In the genomic region with DNA sequence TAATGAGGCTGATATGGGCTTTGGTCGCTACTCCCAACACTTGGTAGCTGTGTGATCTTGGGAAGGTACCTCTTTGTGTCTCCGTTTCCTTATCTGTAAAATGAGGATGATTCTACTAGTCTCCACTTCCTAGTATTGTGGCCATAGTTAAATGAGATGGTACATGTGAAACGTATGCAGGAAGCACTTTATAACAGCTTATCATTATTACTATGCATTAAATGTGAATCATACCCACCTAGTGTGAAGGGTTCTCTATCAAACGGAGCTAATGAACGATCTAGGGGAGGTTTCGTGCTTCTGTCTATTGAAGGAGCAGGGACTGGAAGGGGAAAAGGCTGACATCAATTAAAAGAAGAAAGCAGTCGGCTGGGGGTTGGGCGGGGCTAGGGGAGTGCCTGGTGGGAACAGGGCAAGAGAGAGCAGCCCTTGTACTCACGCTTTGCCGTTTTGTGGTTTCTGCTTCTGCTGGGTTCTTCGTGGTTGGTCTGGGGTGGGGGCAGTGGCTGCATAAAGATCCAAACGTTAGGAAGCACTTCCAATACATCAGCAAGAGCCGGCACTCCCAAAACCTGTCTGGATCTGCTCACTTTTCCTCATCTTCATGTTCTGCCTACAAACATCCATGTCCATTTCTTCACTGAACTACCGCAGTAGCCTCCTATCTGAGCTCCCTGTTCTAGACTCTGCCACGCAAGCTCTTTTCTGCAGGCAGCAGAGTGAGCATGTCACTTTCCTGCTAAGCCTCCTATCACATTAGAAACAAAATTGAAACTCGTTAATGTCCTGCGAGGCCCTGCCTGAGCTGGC, we compare ENCODE assay signal across 10 cellular contexts. TPM values are rescaled to one million over a fixed set of nuclear protein-coding genes. Genes with fewer than 3 reads are reported as not detected.
A peak's percentile ranks its signal among the peaks of the same experiment; 100 is the strongest.
DNase-seq lines count a peak whose midpoint lies in the region; ATAC-seq and TF ChIP-seq lines count a peak whose summit lies in the region.
"Had no signal": no experiment of that assay in that cellular context is flagged by ENCODE, and none has a peak within 500 bp of the region (broad histone marks: within the 10 kb centered on the region; RNA-seq: fewer than 3 reads in every experiment).

No MANE protein-coding gene starts in this region.

- H3K27ac Mint-ChIP-seq in progenitor cell of endocrine pancreas, result no peak overlapping the region

- peaks cover 0 to 2% (median 0%) of the 10 kb centered on the region in 45 donors for H3K27me3 ChIP-seq in dorsolateral prefrontal cortex

- DNase-seq in NCI-H69 (lab: John Stamatoyannopoulos, UW) (peak; percentile 37), dorsolateral prefrontal cortex (no peak), occipital lobe (lab: John Stamatoyannopoulos, UW) (no peak), progenitor cell of endocrine pancreas (ENCODE audit: low spot score, unreplicated experiment) (no peak), NCI-H2171 treated with DMSO at 0.1 percent for 48 hours (lab: John Stamatoyannopoulos, UW) (no peak)
- DNase-seq in activated CD4-positive, alpha-beta T cell treated with anti-CD3 and anti-CD28 coated beads, Interleukin-2, amount 50 U/mL, for 48 hours, result peak; percentile 64 to 71
- DNase-seq in stimulated activated naive CD4-positive, alpha-beta T cell (lab: John Stamatoyannopoulos, UW), result peak; percentile 28 to 65 (median 54)

- H3K36me3 Mint-ChIP-seq in progenitor cell of endocrine pancreas (ENCODE audit: insufficient read depth), result no peaks in the 10 kb centered on the region
- H3K36me3 Mint-ChIP-seq: mesothelial cell of epicardium had no signal

- H3K4me3 Mint-ChIP-seq in progenitor cell of endocrine pancreas (ENCODE audit: low read depth), result no peak overlapping the region
- H3K4me3 Mint-ChIP-seq: mesothelial cell of epicardium had no signal

- H3K4me3 ChIP-seq in dorsolateral prefrontal cortex, result peak overlapping the region in 15 of 59 donors; percentile 5 to 36 (median 17)

- intact Hi-C loops in dorsolateral prefrontal cortex (cut with DNase I), result loop anchor here (2.0 to 5.0 kb wide), 3 partner anchors 40 to 156 kb away; no protein-coding TSS in a partner anchor

- no peaks in the 10 kb centered on the region for H3K9me3 Mint-ChIP-seq in progenitor cell of endocrine pancreas (ENCODE audit: low read depth)
- H3K9me3 Mint-ChIP-seq: mesothelial cell of epicardium had no signal

- peaks cover 2% of the 10 kb centered on the region for H3K4me1 Mint-ChIP-seq in progenitor cell of endocrine pancreas (ENCODE audit: low read depth)

- peaks cover 64% of the 10 kb centered on the region for H3K27me3 Mint-ChIP-seq in progenitor cell of endocrine pancreas

- H3K27ac ChIP-seq in dorsolateral prefrontal cortex, result peak overlapping the region in 42 of 59 donors; percentile 3 to 92 (median 58)

- ATAC-seq in HG03196 (IDR thresholded peaks at IDR 0.05; ENCODE audit: unreplicated experiment), result no peak

- TF ChIP-seq CTCF in dorsolateral prefrontal cortex (IDR thresholded peaks at IDR 0.05 in 54 of 56, conservative IDR thresholded peaks at IDR 0.05 in 2 of 56; ENCODE audit: low read depth in 1 of 56, partially characterized antibody in 56 of 56) (no peak), progenitor cell of endocrine pancreas (IDR thresholded peaks at IDR 0.05; ENCODE audit: unreplicated experiment) (no peak)

RNA-seq across cellular contexts. Expression of gene LCP2, which starts 30.8 kb away (rescaled TPM):
- total RNA-seq in dorsolateral prefrontal cortex (10 to 100 TPM in 113 of 120 experiments, 1 to 10 TPM in 7; 7.5 to 44.4 (median 17.5) TPM), occipital lobe (1.4 TPM), progenitor cell of endocrine pancreas (not detected in 2 replicates)
- total RNA-seq: mesothelial cell of epicardium had no signal

RNA-seq across cellular contexts. Expression of gene C5orf58, which starts 34.0 kb away (rescaled TPM):
- total RNA-seq in dorsolateral prefrontal cortex, result 1 to 10 TPM in 4 of 120 experiments, under 1 TPM in 5, not detected in 111; 0.60 to 1.4 (median 0.90) TPM
- not detected for total RNA-seq in occipital lobe
- total RNA-seq in progenitor cell of endocrine pancreas, result not detected in 2 replicates
- total RNA-seq: activated CD8-positive, alpha-beta memory T cell treated with anti-CD3 and anti-CD28 coated beads for 36 hours; mesothelial cell of epicardium had no signal

Comparison
In these comparisons a context has a peak if more than half of its experiments do, and no peak if none do; other contexts are left out.
1. DNase-seq: peak in NCI-H69 (single experiment), activated CD4-positive, alpha-beta T cell treated with anti-CD3 and anti-CD28 coated beads, Interleukin-2, amount 50 U/mL, for 48 hours (2 of 2) and stimulated activated naive CD4-positive, alpha-beta T cell (6 of 6); none in dorsolateral prefrontal cortex (0 of 10), occipital lobe (single experiment), progenitor cell of endocrine pancreas (single experiment) and NCI-H2171 treated with DMSO at 0.1 percent for 48 hours (single experiment).